9 cellular contexts compared by ENCODE assay signal in the genomic region with DNA sequence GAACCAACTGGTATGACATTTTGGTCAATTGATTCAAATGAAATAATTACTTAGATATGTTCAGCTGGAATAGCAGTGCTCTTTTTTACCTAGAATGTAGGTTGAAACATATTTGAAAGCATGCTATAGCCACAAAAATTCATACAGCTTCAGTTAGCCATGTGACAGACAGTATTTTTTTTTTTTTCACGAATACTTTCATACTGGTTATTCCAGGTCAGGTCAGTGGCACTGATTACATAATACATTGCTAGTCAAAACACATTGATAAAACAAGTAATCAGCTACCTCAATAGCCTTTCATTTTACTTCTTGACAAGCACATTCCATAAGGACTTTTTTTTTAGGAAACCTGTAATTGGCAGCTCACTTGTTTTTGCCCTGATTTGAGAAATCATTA.
"Had no signal": no experiment of that assay in that cellular context is flagged by ENCODE, and none has a peak within 500 bp of the region (broad histone marks: within the 10 kb centered on the region; RNA-seq: fewer than 3 reads in every experiment).

No MANE protein-coding gene starts in this region.

- FAIRE-seq: HTR-8/SVneo had no signal

- H3K4me1 Mint-ChIP-seq: IgD-negative memory B cell had no signal

- H3K36me3 ChIP-seq: HAP-1 had no signal

- DNase-seq: GM23248, GOT3, H7, HFFc6, KBM-7 had no signal

- H3K27ac ChIP-seq: GM23248 had no signal

- H3K27ac Mint-ChIP-seq: HFFc6, IgD-negative memory B cell had no signal

- H3K4me3 Mint-ChIP-seq: HFFc6, IgD-negative memory B cell had no signal

- ATAC-seq: HCT116 had no signal

- H3K9me3 Mint-ChIP-seq: HFFc6, IgD-negative memory B cell had no signal

- H3K4me3 ChIP-seq: GM23248, HAP-1 had no signal

- H3K36me3 Mint-ChIP-seq: IgD-negative memory B cell had no signal

- H3K9me3 ChIP-seq: HAP-1 had no signal
